ENCODE assay signal across 9 cellular contexts in the genomic region with DNA sequence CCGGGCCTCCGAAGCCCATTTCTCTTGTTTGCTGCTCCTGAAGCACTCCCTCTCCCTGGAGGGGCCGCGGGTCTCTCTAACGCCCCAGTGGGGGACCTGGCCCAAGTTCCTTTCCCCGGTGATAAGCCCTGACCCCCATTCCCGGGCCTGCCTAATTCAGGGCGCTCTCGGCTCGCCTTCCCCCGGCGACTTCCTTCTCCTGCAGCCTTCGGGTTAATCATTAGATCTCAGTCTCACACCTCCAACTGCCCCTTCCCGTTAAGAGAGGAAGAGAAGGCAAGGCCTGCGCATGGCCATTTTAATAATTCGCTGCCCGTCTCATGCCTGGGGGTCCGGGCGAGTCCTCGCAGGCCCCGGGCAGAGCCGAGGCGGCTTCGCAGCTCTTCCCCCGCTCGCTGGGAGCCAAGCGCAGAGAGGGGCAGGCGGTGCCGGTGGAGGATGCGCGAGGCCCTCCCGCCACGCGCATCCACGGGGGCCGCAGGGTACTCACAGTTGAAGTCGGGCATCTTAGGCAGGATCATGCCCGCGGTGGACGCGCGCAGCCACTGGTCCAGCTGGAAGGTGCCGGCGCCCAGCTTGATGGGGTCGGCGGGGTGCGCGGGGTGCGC. TPM values are rescaled to one million over a fixed set of nuclear protein-coding genes. Genes with fewer than 3 reads are reported as not detected.
A peak's percentile ranks its signal among the peaks of the same experiment; 100 is the strongest.
DNase-seq lines count a peak whose midpoint lies in the region; ATAC-seq and TF ChIP-seq lines count a peak whose summit lies in the region.
"Had no signal": no experiment of that assay in that cellular context is flagged by ENCODE, and none has a peak within 500 bp of the region (broad histone marks: within the 10 kb centered on the region; RNA-seq: fewer than 3 reads in every experiment).

No MANE protein-coding gene starts in this region.

- intact Hi-C loops in heart left ventricle (cut with DNase I): no loop called here

- ATAC-seq in HG03108 (IDR thresholded peaks at IDR 0.05; ENCODE audit: unreplicated experiment): peak; percentile 29
- no peak for ATAC-seq in activated naive CD4-positive, alpha-beta T cell treated with anti-CD3 and anti-CD28 coated beads, Interleukin-2, amount 50 U/mL, for 72 hours
- ATAC-seq in heart left ventricle: no peak
- no peak for ATAC-seq in HG03439 (IDR thresholded peaks at IDR 0.05; ENCODE audit: unreplicated experiment)

- H3K27me3 ChIP-seq in rectal smooth muscle tissue (ENCODE audit: control insufficient read depth, insufficient read depth, low read length) (peaks cover 30% of the 10 kb centered on the region), heart left ventricle (peaks cover 68 to 97% (median 92%) of the 10 kb centered on the region in 9 donors)

- peak; percentile 64 for DNase-seq in NCI-H748 (lab: John Stamatoyannopoulos, UW; ENCODE audit: unreplicated experiment)
- no peak for DNase-seq in NCI-H748 treated with DMSO at 0.1 percent for 48 hours (lab: John Stamatoyannopoulos, UW)
- DNase-seq in activated naive CD4-positive, alpha-beta T cell treated with anti-CD3 and anti-CD28 coated beads, Interleukin-2, amount 50 U/mL, for 72 hours (ENCODE audit: low spot score in 2 of 2): peak; percentile 23 to 51
- DNase-seq in SHP77 treated with DMSO at 0.1 percent for 48 hours (lab: John Stamatoyannopoulos, UW): no peak
- no peak for DNase-seq in heart left ventricle

- H3K9ac ChIP-seq in rectal smooth muscle tissue (ENCODE audit: low read length): peak overlapping the region; percentile 45

- H3K27ac ChIP-seq in rectal smooth muscle tissue (ENCODE audit: low read depth, low read length): no peak overlapping the region
- no peak overlapping the region for H3K27ac ChIP-seq in heart left ventricle

- H3K36me3 ChIP-seq in rectal smooth muscle tissue (ENCODE audit: control insufficient read depth, insufficient read depth, low read length): no peaks in the 10 kb centered on the region
- H3K36me3 ChIP-seq in heart left ventricle: no peaks in the 10 kb centered on the region

- H3K4me3 ChIP-seq in rectal smooth muscle tissue (ENCODE audit: low read length): peak overlapping the region; percentile 60
- H3K4me3 ChIP-seq in heart left ventricle: peak overlapping the region in 1 of 12 donors; percentile 31

- no peak for TF ChIP-seq POLR2A in heart left ventricle (IDR thresholded peaks at IDR 0.05)

- no peaks in the 10 kb centered on the region for H3K36me3 Mint-ChIP-seq in activated naive CD4-positive, alpha-beta T cell treated with anti-CD3 and anti-CD28 coated beads, Interleukin-2, amount 50 U/mL, for 72 hours

- 1 to 2% (median 1%) methylated on average over 43 to 49 of the region's 49 CpGs for WGBS in heart left ventricle, 4 donors

- H3K9me3 Mint-ChIP-seq in activated naive CD4-positive, alpha-beta T cell treated with anti-CD3 and anti-CD28 coated beads, Interleukin-2, amount 50 U/mL, for 72 hours: no peaks in the 10 kb centered on the region

- H3K27ac Mint-ChIP-seq in activated naive CD4-positive, alpha-beta T cell treated with anti-CD3 and anti-CD28 coated beads, Interleukin-2, amount 50 U/mL, for 72 hours: no peak overlapping the region

- H3K4me1 ChIP-seq in rectal smooth muscle tissue (ENCODE audit: control insufficient read depth, insufficient read depth, low read length): no peaks in the 10 kb centered on the region
- H3K4me1 ChIP-seq in heart left ventricle: peaks cover 0 to 39% (median 12%) of the 10 kb centered on the region in 12 donors

- H3K9me3 ChIP-seq in heart left ventricle: no peaks in the 10 kb centered on the region

- no peak for TF ChIP-seq CTCF in heart left ventricle (IDR thresholded peaks at IDR 0.05)

RNA-seq across cellular contexts. Expression of a gene that starts 1.2 kb away (rescaled TPM):
- total RNA-seq in activated naive CD4-positive, alpha-beta T cell treated with anti-CD3 and anti-CD28 coated beads, Interleukin-2, amount 50 U/mL, for 72 hours: under 1 TPM in 1 of 2 donors, not detected in 1; 0.12 TPM
- total RNA-seq in heart left ventricle: not detected
- polyA plus RNA-seq in heart left ventricle: not detected
- polyA plus RNA-seq: BJ had no signal

RNA-seq across cellular contexts. Expression of a gene that starts 59.8 kb away (rescaled TPM):
- total RNA-seq in activated naive CD4-positive, alpha-beta T cell treated with anti-CD3 and anti-CD28 coated beads, Interleukin-2, amount 50 U/mL, for 72 hours: 10 to 100 TPM; 29.2 to 45.2 TPM
- 10 to 100 TPM in 3 of 9 donors, 1 to 10 TPM in 6; 6.0 to 12.2 (median 9.1) TPM for total RNA-seq in heart left ventricle
- 1 to 10 TPM; 6.6 to 9.0 TPM for polyA plus RNA-seq in heart left ventricle

Comparison
In these comparisons a context has a peak if more than half of its experiments do, and no peak if none do; other contexts are left out.
1. DNase-seq: peak in NCI-H748 (single experiment) and activated naive CD4-positive, alpha-beta T cell treated with anti-CD3 and anti-CD28 coated beads, Interleukin-2, amount 50 U/mL, for 72 hours (2 of 2); none in NCI-H748 treated with DMSO at 0.1 percent for 48 hours (single experiment), SHP77 treated with DMSO at 0.1 percent for 48 hours (single experiment) and heart left ventricle (0 of 5).